ENCODE assay signal across 8 cellular contexts in the genomic region with DNA sequence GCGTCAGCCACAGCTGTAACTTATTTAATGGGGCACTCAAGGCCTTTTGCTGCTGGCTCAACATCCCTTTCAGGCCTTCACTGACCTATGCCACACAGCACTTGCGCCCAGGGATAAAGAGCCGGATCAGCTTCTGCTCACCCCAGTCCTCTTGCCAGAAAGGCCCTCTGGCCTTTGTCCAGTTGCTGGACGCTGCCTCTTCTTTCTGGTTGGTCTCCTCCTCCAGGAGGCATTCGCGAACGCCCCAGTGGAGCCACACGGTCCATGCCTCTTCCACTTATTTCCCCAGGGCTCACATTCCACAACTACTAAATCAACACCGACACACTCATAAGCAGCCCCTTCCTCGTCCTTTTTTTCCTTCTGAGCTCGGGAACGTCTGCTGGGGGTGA. TPM values are rescaled to one million over a fixed set of nuclear protein-coding genes. Genes with fewer than 3 reads are reported as not detected.
DNase-seq lines count a peak whose midpoint lies in the region; ATAC-seq, FAIRE-seq and TF ChIP-seq lines count a peak whose summit lies in the region.

No MANE protein-coding gene starts in this region.

- H3K9me3 Mint-ChIP-seq in activated T-helper 1 cell treated with anti-CD3 and anti-CD28 coated beads, Interleukin-12 subunit alpha, Interleukin-12 subunit beta, Interleukin-2, Interleukin-4 antibody, amounts not matched to agents 30 ng/mL and 10 ng/mL and 1 ng/mL, durations not matched to agents 14 hours and 24 hours and 36 hours = peaks cover 51% of the 10 kb centered on the region

- H3K4me1 ChIP-seq in heart left ventricle = peaks cover 0 to 48% (median 26%) of the 10 kb centered on the region in 12 donors
- peaks cover 0 to 6% (median 0%) of the 10 kb centered on the region in 3 donors for H3K4me1 ChIP-seq in pancreas

- peak overlapping the region; percentile 76 for H3K4me3 Mint-ChIP-seq in activated T-helper 1 cell treated with anti-CD3 and anti-CD28 coated beads, Interleukin-12 subunit alpha, Interleukin-12 subunit beta, Interleukin-2, Interleukin-4 antibody, amounts not matched to agents 30 ng/mL and 10 ng/mL and 1 ng/mL, durations not matched to agents 14 hours and 24 hours and 36 hours

- peaks cover 7% of the 10 kb centered on the region for H3K4me1 Mint-ChIP-seq in activated T-helper 1 cell treated with anti-CD3 and anti-CD28 coated beads, Interleukin-12 subunit alpha, Interleukin-12 subunit beta, Interleukin-2, Interleukin-4 antibody, amounts not matched to agents 30 ng/mL and 10 ng/mL and 1 ng/mL, durations not matched to agents 14 hours and 24 hours and 36 hours (ENCODE audit: low read depth)

- 3 to 7% (median 6%) methylated on average over 12 of the region's 12 CpGs for WGBS in heart left ventricle, 4 donors
- 1 to 3% methylated on average over 12 of the region's 12 CpGs for WGBS in pancreas, 2 donors

- no peaks in the 10 kb centered on the region for H3K27me3 Mint-ChIP-seq in activated T-helper 1 cell treated with anti-CD3 and anti-CD28 coated beads, Interleukin-12 subunit alpha, Interleukin-12 subunit beta, Interleukin-2, Interleukin-4 antibody, amounts not matched to agents 30 ng/mL and 10 ng/mL and 1 ng/mL, durations not matched to agents 14 hours and 24 hours and 36 hours (ENCODE audit: insufficient read depth)

- TF ChIP-seq POLR2A in heart left ventricle (IDR thresholded peaks at IDR 0.05) = no peak

- H3K36me3 ChIP-seq in heart left ventricle (no peaks in the 10 kb centered on the region), pancreas (no peaks in the 10 kb centered on the region)

- H3K9me3 ChIP-seq in heart left ventricle = peaks cover 0 to 5% (median 0%) of the 10 kb centered on the region in 12 donors
- H3K9me3 ChIP-seq in pancreas = no peaks in the 10 kb centered on the region

- intact Hi-C loops in activated T-helper 1 cell treated with anti-CD3 and anti-CD28 coated beads, Interleukin-12 subunit alpha, Interleukin-12 subunit beta, Interleukin-2, Interleukin-4 antibody, amounts not matched to agents 30 ng/mL and 10 ng/mL and 1 ng/mL, durations not matched to agents 14 hours and 24 hours and 36 hours (cut with micrococcal nuclease) = loop anchor here (2.0 to 10.0 kb wide), 4 partner anchors 29 to 829 kb away; a partner anchor contains a TSS
- intact Hi-C loops in heart left ventricle (cut with DNase I) (loop anchor here in 9 of 10 donors (2.0 to 10.0 kb wide), 12 partner anchors 57 to 1052 kb away; a partner anchor contains a TSS), pancreas (cut with DNase I) (loop anchor here in 1 of 3 donors (10.0 kb wide), 2 partner anchors 129 to 409 kb away; a partner anchor contains a TSS)

- peak overlapping the region; percentile 70 to 99 (median 90) for H3K4me3 ChIP-seq in heart left ventricle
- H3K4me3 ChIP-seq in pancreas = peak overlapping the region; percentile 51 to 100 (median 94)

- peaks cover 6% of the 10 kb centered on the region for H3K36me3 Mint-ChIP-seq in activated T-helper 1 cell treated with anti-CD3 and anti-CD28 coated beads, Interleukin-12 subunit alpha, Interleukin-12 subunit beta, Interleukin-2, Interleukin-4 antibody, amounts not matched to agents 30 ng/mL and 10 ng/mL and 1 ng/mL, durations not matched to agents 14 hours and 24 hours and 36 hours (ENCODE audit: low read depth)

- H3K27ac ChIP-seq in heart left ventricle (peak overlapping the region; percentile 73 to 97 (median 93)), pancreas (peak overlapping the region; percentile 79 to 88 (median 84))

- DNase-seq in NCI-H748 (lab: John Stamatoyannopoulos, UW; ENCODE audit: unreplicated experiment) (peak; percentile 48), NCI-H748 treated with DMSO at 0.1 percent for 48 hours (lab: John Stamatoyannopoulos, UW) (no peak), heart left ventricle (peak in 4 of 5 donors; percentile 35 to 77 (median 54)), pancreas (peak; percentile 26 to 60 (median 48)), NCI-H187 (lab: John Stamatoyannopoulos, UW) (no peak), SW 1271 (lab: John Stamatoyannopoulos, UW) (no peak)
- no peak for DNase-seq in activated T-helper 1 cell treated with anti-CD3 and anti-CD28 coated beads, Interleukin-12 subunit alpha, Interleukin-12 subunit beta, Interleukin-2, Interleukin-4 antibody, amounts not matched to agents 30 ng/mL and 10 ng/mL and 1 ng/mL, durations not matched to agents 14 hours and 24 hours and 36 hours (ENCODE audit: low spot score)

- no peak for FAIRE-seq in pancreas (lab: Jason Lieb, UNC)

- ATAC-seq in heart left ventricle (peak in 2 of 4 donors; percentile 13 to 45), pancreas (peak; percentile 16 to 20 (median 18)), HG02763 (IDR thresholded peaks at IDR 0.05; ENCODE audit: unreplicated experiment) (no peak)

- H3K27me3 ChIP-seq in heart left ventricle = no peaks in the 10 kb centered on the region
- no peaks in the 10 kb centered on the region for H3K27me3 ChIP-seq in pancreas

- no peak overlapping the region for H3K27ac Mint-ChIP-seq in activated T-helper 1 cell treated with anti-CD3 and anti-CD28 coated beads, Interleukin-12 subunit alpha, Interleukin-12 subunit beta, Interleukin-2, Interleukin-4 antibody, amounts not matched to agents 30 ng/mL and 10 ng/mL and 1 ng/mL, durations not matched to agents 14 hours and 24 hours and 36 hours

- TF ChIP-seq CTCF in heart left ventricle (IDR thresholded peaks at IDR 0.05) (no peak), pancreas (IDR thresholded peaks at IDR 0.05) (no peak)

RNA-seq across cellular contexts. Expression of a gene that starts 3.7 kb away (rescaled TPM):
- total RNA-seq in activated T-helper 1 cell treated with anti-CD3 and anti-CD28 coated beads, Interleukin-12 subunit alpha, Interleukin-12 subunit beta, Interleukin-2, Interleukin-4 antibody, amounts not matched to agents 30 ng/mL and 10 ng/mL and 1 ng/mL, durations not matched to agents 14 hours and 24 hours and 36 hours = 1.6 and 1.9 TPM in 2 replicates
- total RNA-seq in heart left ventricle = 10 to 100 TPM in 2 of 9 donors, 1 to 10 TPM in 7; 7.4 to 10.9 (median 9.0) TPM
- polyA plus RNA-seq in heart left ventricle = 10 to 100 TPM in 1 of 2 donors, 1 to 10 TPM in 1; 2.4 to 10.2 TPM
- 1 to 10 TPM; 2.3 to 6.2 (median 3.4) TPM for total RNA-seq in pancreas
- polyA plus RNA-seq in pancreas = 1 to 10 TPM; 2.2 to 4.1 TPM

RNA-seq across cellular contexts. Expression of a gene that starts 28.6 kb away (rescaled TPM):
- total RNA-seq in activated T-helper 1 cell treated with anti-CD3 and anti-CD28 coated beads, Interleukin-12 subunit alpha, Interleukin-12 subunit beta, Interleukin-2, Interleukin-4 antibody, amounts not matched to agents 30 ng/mL and 10 ng/mL and 1 ng/mL, durations not matched to agents 14 hours and 24 hours and 36 hours = 18.2 and 21.2 TPM in 2 replicates
- 10 to 100 TPM; 16.2 to 29.0 (median 21.8) TPM for total RNA-seq in heart left ventricle
- 10 to 100 TPM in 1 of 2 donors, 1 to 10 TPM in 1; 8.1 to 37.9 TPM for polyA plus RNA-seq in heart left ventricle
- 10 to 100 TPM in 2 of 6 donors, 1 to 10 TPM in 4; 6.4 to 13.0 (median 7.3) TPM for total RNA-seq in pancreas
- 10 to 100 TPM in 1 of 2 donors, 1 to 10 TPM in 1; 8.3 to 15.1 TPM for polyA plus RNA-seq in pancreas

RNA-seq across cellular contexts. Expression of a gene that starts 56.3 kb away (rescaled TPM):
- 2.0 and 2.3 TPM in 2 replicates for total RNA-seq in activated T-helper 1 cell treated with anti-CD3 and anti-CD28 coated beads, Interleukin-12 subunit alpha, Interleukin-12 subunit beta, Interleukin-2, Interleukin-4 antibody, amounts not matched to agents 30 ng/mL and 10 ng/mL and 1 ng/mL, durations not matched to agents 14 hours and 24 hours and 36 hours
- total RNA-seq in heart left ventricle (100 to 1,000 TPM in 1 of 9 donors, 10 to 100 TPM in 8; 45.1 to 114 (median 73.4) TPM), pancreas (10 to 100 TPM; 17.3 to 37.4 (median 21.1) TPM)
- polyA plus RNA-seq in heart left ventricle (10 to 100 TPM; 41.9 to 71.8 TPM), pancreas (10 to 100 TPM; 39.1 to 93.0 TPM)

Comparison
In these comparisons a context has a peak if more than half of its experiments do, and no peak if none do; other contexts are left out.
1. DNase-seq: peak in NCI-H748 (single experiment), heart left ventricle (4 of 5) and pancreas (6 of 6); none in NCI-H748 treated with DMSO at 0.1 percent for 48 hours (single experiment), activated T-helper 1 cell treated with anti-CD3 and anti-CD28 coated beads, Interleukin-12 subunit alpha, Interleukin-12 subunit beta, Interleukin-2, Interleukin-4 antibody, amounts not matched to agents 30 ng/mL and 10 ng/mL and 1 ng/mL, durations not matched to agents 14 hours and 24 hours and 36 hours (single experiment), NCI-H187 (0 of 2) and SW 1271 (0 of 2).